9 cellular contexts compared by ENCODE assay signal in genomic region chr3:46442591-46443530, GRCh38. TPM values are rescaled to one million over a fixed set of nuclear protein-coding genes. Genes with fewer than 3 reads are reported as not detected.
DNase-seq lines count a peak whose midpoint lies in the region; ATAC-seq and TF ChIP-seq lines count a peak whose summit lies in the region.
"Had no signal": no experiment of that assay in that cellular context is flagged by ENCODE, and none has a peak within 500 bp of the region (broad histone marks: within the 10 kb centered on the region; RNA-seq: fewer than 3 reads in every experiment).

No MANE protein-coding gene starts in this region.

- no peak overlapping the region for H3K27ac ChIP-seq in Peyer's patch
- no peak overlapping the region for H3K27ac ChIP-seq in esophagus squamous epithelium

- peaks cover 0 to 5% (median 0%) of the 10 kb centered on the region in 4 donors for H3K4me1 ChIP-seq in Peyer's patch
- peaks cover 0 to 7% (median 0%) of the 10 kb centered on the region in 3 donors for H3K4me1 ChIP-seq in esophagus squamous epithelium
- H3K4me1 ChIP-seq: Caco-2 had no signal

- H3K4me3 ChIP-seq in Peyer's patch (no peak overlapping the region), esophagus squamous epithelium (no peak overlapping the region)

- TF ChIP-seq CTCF in Peyer's patch (IDR thresholded peaks at IDR 0.05) (peak in 5 of 6 experiments; percentile 17 to 90 (median 77)), esophagus squamous epithelium (IDR thresholded peaks at IDR 0.05) (peak in 4 of 6 experiments; percentile 32 to 84 (median 76))

- H3K9me3 ChIP-seq in Peyer's patch, result no peaks in the 10 kb centered on the region
- no peaks in the 10 kb centered on the region for H3K9me3 ChIP-seq in esophagus squamous epithelium
- H3K9me3 ChIP-seq: Caco-2 had no signal

- intact Hi-C loops in esophagus squamous epithelium (cut with DNase I), result no loop called here

- DNase-seq in activated gamma-delta T cell treated with Interleukin-2 at 50 U/mL for 16 hours (peak; percentile 59), activated gamma-delta T cell (lab: John Stamatoyannopoulos, UW) (no peak), Peyer's patch (peak; percentile 38 to 84 (median 57)), esophagus squamous epithelium (lab: John Stamatoyannopoulos, UW) (no peak), stromal cell of bone marrow (ENCODE audit: low read depth) (peak; percentile 20), erythroblast (lab: John Stamatoyannopoulos, UW) (no peak)
- DNase-seq: Caco-2 had no signal

- ATAC-seq in GM21360 (IDR thresholded peaks at IDR 0.05; ENCODE audit: unreplicated experiment) (no peak), HG03097 (IDR thresholded peaks at IDR 0.05; ENCODE audit: low FRiP score, unreplicated experiment) (no peak)

- H3K36me3 ChIP-seq in Peyer's patch (no peaks in the 10 kb centered on the region), esophagus squamous epithelium (no peaks in the 10 kb centered on the region)

- TF ChIP-seq POLR2A in Peyer's patch (IDR thresholded peaks at IDR 0.05) (no peak), esophagus squamous epithelium (IDR thresholded peaks at IDR 0.05) (no peak), erythroblast (IDR thresholded peaks at IDR 0.05; ENCODE audit: low read length) (no peak)

- no peaks in the 10 kb centered on the region for H3K27me3 ChIP-seq in Peyer's patch
- no peaks in the 10 kb centered on the region for H3K27me3 ChIP-seq in esophagus squamous epithelium

- 32 to 57% methylated on average over 9 to 12 of the region's 16 CpGs for WGBS in esophagus squamous epithelium, 2 donors

RNA-seq across cellular contexts. Expression of gene LTF, which starts 21.8 kb away (rescaled TPM):
- 10 to 100 TPM in 1 of 4 donors, 1 to 10 TPM in 1, under 1 TPM in 1, not detected in 1; 0.38 to 12.4 (median 1.1) TPM for total RNA-seq in Peyer's patch
- total RNA-seq in esophagus squamous epithelium, result 100 to 1,000 TPM in 1 of 4 donors, 1 to 10 TPM in 2, under 1 TPM in 1; 0.57 to 204 (median 2.6) TPM
- total RNA-seq: Caco-2 had no signal

RNA-seq across cellular contexts. Expression of gene CCRL2, which starts 35.8 kb away (rescaled TPM):
- total RNA-seq in Peyer's patch (10 to 100 TPM in 3 of 4 donors, not detected in 1; 13.5 to 21.2 (median 16.0) TPM), esophagus squamous epithelium (1 to 10 TPM in 2 of 4 donors, under 1 TPM in 1, not detected in 1; 0.48 to 1.5 (median 1.1) TPM)

RNA-seq across cellular contexts. Expression of gene RTP3, which starts 54.9 kb away (rescaled TPM):
- total RNA-seq in Peyer's patch (not detected), esophagus squamous epithelium (not detected)
- total RNA-seq: Caco-2 had no signal

Comparison
In these comparisons a context has a peak if more than half of its experiments do, and no peak if none do; other contexts are left out.
1. DNase-seq: peak in activated gamma-delta T cell treated with Interleukin-2 at 50 U/mL for 16 hours (single experiment), Peyer's patch (3 of 3) and stromal cell of bone marrow (single experiment); none in activated gamma-delta T cell (single experiment), esophagus squamous epithelium (single experiment) and erythroblast (0 of 2).